In the genomic region with DNA sequence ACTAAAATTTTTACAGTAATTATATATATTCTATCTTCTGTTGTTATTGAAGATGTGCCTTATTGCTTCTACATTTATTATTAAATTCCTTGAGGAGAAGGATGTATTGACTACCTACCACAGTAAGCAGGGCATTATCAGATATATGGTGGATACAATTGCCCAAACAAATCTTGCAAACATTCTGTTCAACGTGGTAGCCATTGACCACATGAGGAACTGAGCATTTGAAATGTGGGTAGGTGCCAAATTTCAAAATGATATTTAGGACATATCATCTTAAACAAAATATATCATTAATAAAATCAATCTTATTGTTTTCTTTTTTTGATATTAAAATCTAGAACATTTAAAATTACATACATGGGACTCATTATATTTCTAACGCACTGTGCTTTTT, we compare ENCODE assay signal across 15 cellular contexts. TPM values are rescaled to one million over a fixed set of nuclear protein-coding genes. Genes with fewer than 3 reads are reported as not detected.
A peak's percentile ranks its signal among the peaks of the same experiment; 100 is the strongest.
DNase-seq lines count a peak whose midpoint lies in the region; ATAC-seq and TF ChIP-seq lines count a peak whose summit lies in the region.
"Had no signal": no experiment of that assay in that cellular context is flagged by ENCODE, and none has a peak within 500 bp of the region (broad histone marks: within the 10 kb centered on the region; RNA-seq: fewer than 3 reads in every experiment).

No MANE protein-coding gene starts in this region.

- CTCF ChIA-PET in OCI-LY7 (lab: Charles Lee; ENCODE audit: unreplicated experiment), result no interaction called here

- no peaks in the 10 kb centered on the region for H3K9me3 ChIP-seq in OCI-LY7 (ENCODE audit: low read length)
- no peaks in the 10 kb centered on the region for H3K9me3 ChIP-seq in spleen
- H3K9me3 ChIP-seq: neutrophil, sigmoid colon had no signal

- H3K27ac ChIP-seq in OCI-LY7 (ENCODE audit: low read depth, low read length, poor library complexity, severe bottlenecking) (peak overlapping the region; percentile 82), spleen (peak overlapping the region in 1 of 8 donors; percentile 28)
- H3K27ac ChIP-seq: neutrophil, sigmoid colon, WERI-Rb-1 had no signal

- 0 out of 2 replicates have a peak, but pooled peaks cover 3% of the 10 kb centered on the region for H3K36me3 ChIP-seq in OCI-LY7 (ENCODE audit: insufficient read depth, low read length)
- H3K36me3 ChIP-seq in spleen, result no peaks in the 10 kb centered on the region
- H3K36me3 ChIP-seq: neutrophil, sigmoid colon, WERI-Rb-1 had no signal

- H3K9me2 ChIP-seq in OCI-LY7 (ENCODE audit: insufficient read depth, low read length), result no peaks in the 10 kb centered on the region

- H3K4me1 ChIP-seq in OCI-LY7 (ENCODE audit: insufficient read depth, low read length, poor library complexity, severe bottlenecking) (peaks cover 76% of the 10 kb centered on the region), spleen (peaks cover 0 to 18% (median 0%) of the 10 kb centered on the region in 6 donors)
- H3K4me1 ChIP-seq: sigmoid colon had no signal

- no peak overlapping the region for H2AFZ ChIP-seq in OCI-LY7 (ENCODE audit: low read length)

- H4K20me1 ChIP-seq in OCI-LY7 (ENCODE audit: insufficient read depth, low read length), result no peaks in the 10 kb centered on the region

- H3K27me3 ChIP-seq in spleen (replicated peaks in 1 of 7), result no peaks in the 10 kb centered on the region
- H3K27me3 ChIP-seq: neutrophil, sigmoid colon had no signal

- TF ChIP-seq CTCF in OCI-LY7 (conservative IDR thresholded peaks at IDR 0.05; ENCODE audit: low read length), result no peak
- no peak for TF ChIP-seq CTCF in spleen (IDR thresholded peaks at IDR 0.05 in 8 of 11, conservative IDR thresholded peaks at IDR 0.05 in 3 of 11)

- H3K4me2 ChIP-seq in OCI-LY7 (ENCODE audit: low read length), result peak overlapping the region; percentile 62

- POLR2A ChIA-PET in OCI-LY7 (lab: Charles Lee), result interaction anchor here (0.9 kb wide), 1 partner anchor 10 kb away, joined by 3 read pairs; no protein-coding TSS in a partner anchor

- 61 to 65% (median 62%) methylated on average over 2 of the region's 2 CpGs for WGBS in spleen, 5 donors

- intact Hi-C loops in OCI-LY7 (cut with micrococcal nuclease; ENCODE audit: unreplicated experiment) (no loop called here), spleen (cut with DNase I; ENCODE audit: low total_unique reads) (no loop called here)

- peaks cover 38% of the 10 kb centered on the region; the same call in 1 of the 2 replicates for H3K79me2 ChIP-seq in OCI-LY7 (ENCODE audit: insufficient read depth, low read depth, low read length)

- no TSS peak for BruUV-seq in OCI-LY7 (replicated peaks; lab: Mats Ljungman, UMichigan)

- ATAC-seq in GM18909 (IDR thresholded peaks at IDR 0.05; ENCODE audit: poor library complexity, unreplicated experiment) (peak; percentile 46), GM21529 (IDR thresholded peaks at IDR 0.05; ENCODE audit: unreplicated experiment) (peak; percentile 38), HG03095 (IDR thresholded peaks at IDR 0.05; ENCODE audit: unreplicated experiment) (peak; percentile 31)
- ATAC-seq: effector memory CD8-positive, alpha-beta T cell; stimulated activated naive CD8-positive, alpha-beta T cell treated with anti-CD3 and anti-CD28 coated beads, Interleukin-15, Interleukin-2, amounts not matched to agents 100 U/mL and 50 U/mL, for 24 hours had no signal

- H3K4me3 ChIP-seq in OCI-LY7 (ENCODE audit: low read depth, low read length, poor library complexity, severe bottlenecking), result peak overlapping the region; percentile 13
- no peak overlapping the region for H3K4me3 ChIP-seq in spleen
- H3K4me3 ChIP-seq: sigmoid colon had no signal

- TF ChIP-seq POLR2A in spleen (IDR thresholded peaks at IDR 0.05), result no peak

- DNase-seq in OCI-LY7 (ENCODE audit: low spot score) (peak; percentile 22), NCI-H1092 (lab: John Stamatoyannopoulos, UW) (no peak), NCI-H1417 treated with DMSO at 0.1 percent for 48 hours (lab: John Stamatoyannopoulos, UW) (no peak), spleen (no peak)
- DNase-seq in activated naive CD4-positive, alpha-beta T cell treated with Interleukin-2 at 50 U/mL for 16 hours, result no peak
- DNase-seq: DMS79 treated with DMSO at 0.1 percent for 48 hours; effector memory CD8-positive, alpha-beta T cell; sigmoid colon; stimulated activated naive CD8-positive, alpha-beta T cell treated with anti-CD3 and anti-CD28 coated beads, Interleukin-15, Interleukin-2, amounts not matched to agents 100 U/mL and 50 U/mL, for 24 hours; WERI-Rb-1 had no signal

RNA-seq across cellular contexts. Expression of gene SCN3A, which starts 11.1 kb away (rescaled TPM):
- total RNA-seq in OCI-LY7 (2014; rRNA removed; shearing (Covaris generic)), result 7.1 and 7.3 TPM in 2 replicates
- 8.0 and 9.5 TPM in 2 replicates for total RNA-seq in OCI-LY7 (2022)
- 10 to 100 TPM in 1 of 7 donors, 1 to 10 TPM in 6; 2.6 to 13.9 (median 5.2) TPM for total RNA-seq in spleen
- 1 to 10 TPM; 1.2 to 1.3 (median 1.3) TPM for polyA plus RNA-seq in spleen
- total RNA-seq: fibroblast of villous mesenchyme had no signal

RNA-seq across cellular contexts. Expression of gene SCN2A, which starts 46.5 kb away (rescaled TPM):
- 0.03 TPM in 1 of 2 replicates, not detected in the other for total RNA-seq in OCI-LY7 (2014; rRNA removed; shearing (Covaris generic))
- not detected in 2 replicates for total RNA-seq in OCI-LY7 (2022)
- total RNA-seq in spleen, result 1 to 10 TPM in 1 of 7 donors, under 1 TPM in 6; 0.17 to 1.2 (median 0.35) TPM
- polyA plus RNA-seq in spleen, result under 1 TPM; 0.14 to 0.16 (median 0.15) TPM
